Comparison of ENCODE assay signal across 1 cellular context in the genomic region with DNA sequence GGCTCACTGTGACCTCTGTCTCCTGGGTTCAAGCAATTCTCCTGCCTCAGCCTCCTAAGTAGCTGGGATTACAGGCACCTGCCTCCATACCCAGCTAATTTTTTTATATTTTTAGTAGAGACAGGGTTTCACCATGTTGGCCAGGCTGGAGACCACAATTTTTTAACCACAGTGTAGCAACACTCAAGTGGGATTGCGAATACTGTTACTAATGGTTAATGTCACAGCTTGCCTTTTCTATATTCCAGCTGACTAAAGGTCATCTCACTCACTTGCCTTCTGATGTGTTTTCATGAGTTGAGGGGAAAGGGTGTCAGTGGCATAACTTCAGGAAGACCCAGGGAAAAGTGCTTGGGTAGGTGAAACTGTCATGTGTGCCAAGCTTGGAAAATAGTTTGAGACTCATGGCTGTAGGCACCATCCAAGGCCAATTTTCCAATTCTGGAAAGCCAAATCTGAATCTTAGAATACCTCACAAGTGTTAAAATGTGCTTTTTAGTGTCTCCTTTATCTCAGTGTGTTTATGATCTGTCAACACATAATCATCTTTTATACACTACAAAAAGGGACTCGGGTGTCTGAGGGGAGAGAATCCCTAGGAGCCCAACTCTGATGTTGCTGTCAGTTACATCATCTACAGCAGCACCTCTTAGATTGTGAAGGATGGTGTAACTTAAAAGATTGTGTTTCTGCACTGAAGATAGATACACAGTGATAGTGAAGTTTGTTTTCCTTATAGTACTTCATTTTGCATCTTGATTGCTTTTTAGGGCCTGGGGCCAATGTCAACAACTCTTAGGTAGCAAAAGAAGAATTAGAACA.
TF ChIP-seq lines count a peak whose summit lies in the region.

No MANE protein-coding gene starts in this region.

TF ChIP-seq in endothelial cell of umbilical vein, 7 proteins besides CTCF, POLR2A, EP300 and RAD21:
- TF ChIP-seq EZH2 (IDR thresholded peaks at IDR 0.05; ENCODE audit: borderline replicate concordance, low read depth, low read length, severe bottlenecking) (no peak), JUN (IDR thresholded peaks at IDR 0.05; ENCODE audit: borderline replicate concordance, insufficient read depth, insufficient read length, low read depth) (no peak), POLR2AphosphoS5 (IDR thresholded peaks at IDR 0.05; ENCODE audit: insufficient read depth, low read depth, low read length) (no peak), MYC (IDR thresholded peaks at IDR 0.05; ENCODE audit: low read depth, low read length) (no peak), FOS (IDR thresholded peaks at IDR 0.05; ENCODE audit: borderline replicate concordance, insufficient read depth, low read length) (no peak), GATA2 (IDR thresholded peaks at IDR 0.05; ENCODE audit: insufficient read depth, insufficient read length, low read depth, low read length) (no peak), MAX (IDR thresholded peaks at IDR 0.05; ENCODE audit: insufficient read depth, insufficient read length) (no peak)
